ENCODE assay signal across 1 cellular context in genomic region chr16:67943619-67944503, GRCh38.
TF ChIP-seq lines count a peak whose summit lies in the region.

TSS of gene LCAT (minus strand) at chr16:67944120. CDS start at chr16:67944101, 19 bp downstream.

TF ChIP-seq in HepG2, 621 proteins besides CTCF, POLR2A, EP300 and RAD21 (continued from another document and continues in another):
- TF ChIP-seq MAFG (CRISPR knock-in tag; IDR thresholded peaks at IDR 0.05) (no peak), ZNF550 (CRISPR knock-in tag; IDR thresholded peaks at IDR 0.05; ENCODE audit: borderline replicate concordance) (no peak), ARID4A (CRISPR knock-in tag; IDR thresholded peaks at IDR 0.05; ENCODE audit: borderline replicate concordance) (peak; percentile 55; the same call in 1 of the 2 replicates), NBN (conservative IDR thresholded peaks at IDR 0.05) (no peak), KDM4B (CRISPR knock-in tag; IDR thresholded peaks at IDR 0.05) (no peak), ZC3H13 (CRISPR knock-in tag; IDR thresholded peaks at IDR 0.05) (peak; percentile 89), ZNF503 (CRISPR knock-in tag; IDR thresholded peaks at IDR 0.05) (no peak), PHF8 (CRISPR knock-in tag; IDR thresholded peaks at IDR 0.05) (peak; percentile 45), ZNF775 (CRISPR knock-in tag; IDR thresholded peaks at IDR 0.05; ENCODE audit: borderline replicate concordance) (no peak), ZFP41 (CRISPR knock-in tag; IDR thresholded peaks at IDR 0.05; ENCODE audit: borderline replicate concordance) (no peak), SALL1 (CRISPR knock-in tag; IDR thresholded peaks at IDR 0.05) (peak; percentile 41; the same call in 1 of the 2 replicates), BHLHE40 (IDR thresholded peaks at IDR 0.05; ENCODE audit: low read length) (no peak), ZNF749 (CRISPR knock-in tag; IDR thresholded peaks at IDR 0.05; ENCODE audit: borderline replicate concordance) (no peak), ZBTB21 (CRISPR knock-in tag; IDR thresholded peaks at IDR 0.05) (peak; percentile 28; the same call in 1 of the 2 replicates), ZNF574 (CRISPR knock-in tag; IDR thresholded peaks at IDR 0.05) (peak; percentile 58), ZNF251 (CRISPR knock-in tag; IDR thresholded peaks at IDR 0.05) (no peak), ZSCAN21 (CRISPR knock-in tag; IDR thresholded peaks at IDR 0.05; ENCODE audit: borderline replicate concordance) (peak; percentile 2; the same call in 1 of the 2 replicates), SRSF9 (IDR thresholded peaks at IDR 0.05; ENCODE audit: borderline replicate concordance, insufficient read depth, low read depth, low read length, poor library complexity, severe bottlenecking) (no peak), PCBP2 (optimal IDR thresholded peaks at IDR 0.05; ENCODE audit: low read depth, low read length, poor library complexity, severe bottlenecking) (no peak), PLSCR1 (CRISPR knock-in tag; IDR thresholded peaks at IDR 0.05; ENCODE audit: borderline replicate concordance) (no peak), MED1 (CRISPR knock-in tag; IDR thresholded peaks at IDR 0.05) (no peak), SP140L (CRISPR knock-in tag; IDR thresholded peaks at IDR 0.05; ENCODE audit: borderline replicate concordance) (no peak; the same call in 1 of the 2 replicates), ISX (CRISPR knock-in tag; conservative IDR thresholded peaks at IDR 0.05) (no peak), ZNF136 (CRISPR knock-in tag; IDR thresholded peaks at IDR 0.05; ENCODE audit: low read depth) (0 out of 2 replicates have a peak, but pooled peaks have one; percentile 81), REXO4 (CRISPR knock-in tag; IDR thresholded peaks at IDR 0.05; ENCODE audit: borderline replicate concordance) (peak; percentile 64; the same call in 1 of the 2 replicates), NFYB (CRISPR knock-in tag; IDR thresholded peaks at IDR 0.05) (no peak; the same call in none of the 2 replicates), GPBP1L1 (CRISPR knock-in tag; IDR thresholded peaks at IDR 0.05) (no peak), TRIM24 (CRISPR knock-in tag; IDR thresholded peaks at IDR 0.05) (no peak), FOXK2 (IDR thresholded peaks at IDR 0.05) (no peak), ZNF512 (CRISPR knock-in tag; IDR thresholded peaks at IDR 0.05) (no peak), CC2D1A (CRISPR knock-in tag; IDR thresholded peaks at IDR 0.05) (no peak), PLRG1 (conservative IDR thresholded peaks at IDR 0.05) (no peak), NFKB2 (CRISPR knock-in tag; IDR thresholded peaks at IDR 0.05; ENCODE audit: borderline replicate concordance) (no peak; the same call in 1 of the 2 replicates), NFATC3 (CRISPR knock-in tag; IDR thresholded peaks at IDR 0.05) (no peak; the same call in 1 of the 2 replicates), MBNL3 (CRISPR knock-in tag; conservative IDR thresholded peaks at IDR 0.05) (no peak), HNF1B (CRISPR knock-in tag; IDR thresholded peaks at IDR 0.05) (peak; percentile 48; the same call in 1 of the 2 replicates), SMARCE1 (IDR thresholded peaks at IDR 0.05; ENCODE audit: borderline replicate concordance) (no peak), NR1H2 (CRISPR knock-in tag; IDR thresholded peaks at IDR 0.05; ENCODE audit: borderline replicate concordance, low read depth) (no peak), ZFX (CRISPR knock-in tag; IDR thresholded peaks at IDR 0.05; ENCODE audit: low read depth) (peak; percentile 81; the same call in 1 of the 2 replicates), GZF1 (CRISPR knock-in tag; IDR thresholded peaks at IDR 0.05) (no peak), ZNF747 (CRISPR knock-in tag; IDR thresholded peaks at IDR 0.05; ENCODE audit: borderline replicate concordance) (peak; percentile 96), ZNF530 (CRISPR knock-in tag; IDR thresholded peaks at IDR 0.05; ENCODE audit: low read depth) (no peak), USF2 (IDR thresholded peaks at IDR 0.05; ENCODE audit: low read depth, low read length) (no peak), USF2 (CRISPR knock-in tag; IDR thresholded peaks at IDR 0.05; ENCODE audit: borderline replicate concordance) (peak; percentile 35; the same call in 1 of the 2 replicates)
